ENCODE assay signal across 28 cellular contexts in genomic region chrX:135494453-135494852, GRCh38. TPM values are rescaled to one million over a fixed set of nuclear protein-coding genes. Genes with fewer than 3 reads are reported as not detected.
DNase-seq lines count a peak whose midpoint lies in the region; ATAC-seq, FAIRE-seq and TF ChIP-seq lines count a peak whose summit lies in the region.
"Had no signal": no experiment of that assay in that cellular context is flagged by ENCODE, and none has a peak within 500 bp of the region (broad histone marks: within the 10 kb centered on the region; RNA-seq: fewer than 3 reads in every experiment).

No MANE protein-coding gene starts in this region.

- peaks cover 15% of the 10 kb centered on the region for H3K4me1 Mint-ChIP-seq in activated T-cell treated with anti-CD3 and anti-CD28 coated beads, Interleukin-2, amount 50 U/mL, for 72 hours (ENCODE audit: low read depth)
- no peaks in the 10 kb centered on the region for H3K4me1 Mint-ChIP-seq in astrocyte (ENCODE audit: low read depth, unreplicated experiment)
- H3K4me1 Mint-ChIP-seq: CD14-positive monocyte; CD4-positive, CD25-positive, alpha-beta regulatory T cell had no signal

- H3K27me3 Mint-ChIP-seq in activated T-cell treated with anti-CD3 and anti-CD28 coated beads, Interleukin-2, amount 50 U/mL, for 72 hours (ENCODE audit: low read depth): peaks cover 29% of the 10 kb centered on the region
- H3K27me3 Mint-ChIP-seq in astrocyte (ENCODE audit: low read depth, unreplicated experiment): peaks cover 6% of the 10 kb centered on the region

- FAIRE-seq in GM19239 (lab: Jason Lieb, UNC) (peak; percentile 48), astrocyte (lab: Jason Lieb, UNC) (peak; percentile 88)
- FAIRE-seq: A204.1, GM12878, GM12892 had no signal

- H3K9me3 Mint-ChIP-seq in activated T-cell treated with anti-CD3 and anti-CD28 coated beads, Interleukin-2, amount 50 U/mL, for 72 hours: no peaks in the 10 kb centered on the region
- H3K9me3 Mint-ChIP-seq in astrocyte (ENCODE audit: unreplicated experiment): peaks cover 1% of the 10 kb centered on the region
- H3K9me3 Mint-ChIP-seq: CD4-positive, alpha-beta memory T cell; CD8-positive, alpha-beta memory T cell had no signal

- H2AFZ ChIP-seq in astrocyte (ENCODE audit: low read depth, low read length): no peak overlapping the region

- TF ChIP-seq CTCF in astrocyte (IDR thresholded peaks at IDR 0.05; ENCODE audit: insufficient read depth, low read depth, low read length): no peak

- intact Hi-C loops in left colon (cut with DNase I, micrococcal nuclease): no loop called here

- H3K4me2 ChIP-seq in astrocyte (ENCODE audit: low read length): no peak overlapping the region
- H3K4me2 ChIP-seq: BLaER1 had no signal

- peak overlapping the region in 1 of 2 donors; percentile 6 for H3K4me3 Mint-ChIP-seq in activated T-cell treated with anti-CD3 and anti-CD28 coated beads, Interleukin-2, amount 50 U/mL, for 72 hours
- no peak overlapping the region for H3K4me3 Mint-ChIP-seq in astrocyte (ENCODE audit: unreplicated experiment)
- H3K4me3 Mint-ChIP-seq: CD14-positive monocyte; CD4-positive, alpha-beta memory T cell; CD4-positive, CD25-positive, alpha-beta regulatory T cell; CD8-positive, alpha-beta memory T cell had no signal

- H3K79me2 ChIP-seq in astrocyte (ENCODE audit: insufficient read depth, low read length): no peaks in the 10 kb centered on the region

- H3K9me3 ChIP-seq in astrocyte (ENCODE audit: insufficient read depth, low read depth, low read length): no peaks in the 10 kb centered on the region
- H3K9me3 ChIP-seq: BE2C, BLaER1 had no signal

- no peak for DNase-seq in activated T-cell treated with anti-CD3 and anti-CD28 coated beads, Interleukin-2, amount 50 U/mL, for 72 hours
- DNase-seq in activated T-cell treated with anti-CD3 and anti-CD28 coated beads, Interleukin-2, amount 50 U/mL, for 48 hours: no peak
- DNase-seq in GM19239 (ENCODE audit: insufficient read length, low spot score) (no peak), astrocyte (ENCODE audit: low read depth) (no peak), left colon (no peak), NCI-H1930 (lab: John Stamatoyannopoulos, UW) (no peak), MV-4-11 (lab: John Stamatoyannopoulos, UW) (no peak)
- DNase-seq: 8988T; ACHN; BE2C; C1 segment of cervical spinal cord; CD4-positive, alpha-beta memory T cell; CD4-positive, CD25-positive, alpha-beta regulatory T cell; CD8-positive, alpha-beta memory T cell; COR-L47; DMS 273 treated with DMSO at 0.1 percent for 48 hours; DMS153; DMS53; DMS79; DND-41; EL; GDM1 had no signal

- H3K4me3 ChIP-seq in astrocyte (ENCODE audit: insufficient read depth, low read depth, low read length): no peak overlapping the region
- H3K4me3 ChIP-seq: BLaER1, GM12878 had no signal

- no peak overlapping the region for H3K27ac ChIP-seq in astrocyte (ENCODE audit: low read depth, low read length)
- H3K27ac ChIP-seq: BLaER1 had no signal

- H3K9ac ChIP-seq in astrocyte (ENCODE audit: low read length): no peak overlapping the region
- H3K9ac ChIP-seq: BLaER1 had no signal

- H3K4me1 ChIP-seq in astrocyte (ENCODE audit: insufficient read depth, low read length): no peaks in the 10 kb centered on the region
- H3K4me1 ChIP-seq: BE2C, BLaER1 had no signal

- H3K27me3 ChIP-seq in astrocyte (ENCODE audit: insufficient read depth, low read length): no peaks in the 10 kb centered on the region
- H3K27me3 ChIP-seq: BE2C had no signal

- ATAC-seq in activated T-cell treated with anti-CD3 and anti-CD28 coated beads, Interleukin-2, amount 50 U/mL, for 72 hours (replicated peaks in 1 of 2): peak; percentile 49 to 80
- peak; percentile 23 for ATAC-seq in left colon
- ATAC-seq in GM19467 (IDR thresholded peaks at IDR 0.05; ENCODE audit: unreplicated experiment): no peak
- ATAC-seq: GM12878 had no signal

- no peaks in the 10 kb centered on the region for H3K36me3 Mint-ChIP-seq in activated T-cell treated with anti-CD3 and anti-CD28 coated beads, Interleukin-2, amount 50 U/mL, for 72 hours (ENCODE audit: insufficient read depth in 2 of 2)
- H3K36me3 Mint-ChIP-seq in astrocyte (ENCODE audit: low read depth, unreplicated experiment): no peaks in the 10 kb centered on the region
- H3K36me3 Mint-ChIP-seq: CD14-positive monocyte; CD4-positive, alpha-beta memory T cell; CD4-positive, CD25-positive, alpha-beta regulatory T cell; CD8-positive, alpha-beta memory T cell had no signal

- H4K20me1 ChIP-seq in astrocyte (ENCODE audit: insufficient read depth, low read length): no peaks in the 10 kb centered on the region
- H4K20me1 ChIP-seq: BLaER1 had no signal

- H3K27ac Mint-ChIP-seq in activated T-cell treated with anti-CD3 and anti-CD28 coated beads, Interleukin-2, amount 50 U/mL, for 72 hours: no peak overlapping the region
- H3K27ac Mint-ChIP-seq in astrocyte (ENCODE audit: unreplicated experiment): no peak overlapping the region
- H3K27ac Mint-ChIP-seq: CD14-positive monocyte; CD4-positive, CD25-positive, alpha-beta regulatory T cell; CD8-positive, alpha-beta memory T cell had no signal

- no peaks in the 10 kb centered on the region for H3K36me3 ChIP-seq in astrocyte (ENCODE audit: insufficient read depth, low read length)
- H3K36me3 ChIP-seq: BE2C, BLaER1 had no signal

RNA-seq across cellular contexts. Expression of gene INTS6L, which starts 26.0 kb away (rescaled TPM):
- total RNA-seq in activated T-cell treated with anti-CD3 and anti-CD28 coated beads, Interleukin-2, amount 50 U/mL, for 72 hours: 10 to 100 TPM; 28.6 to 41.3 TPM
- 7.5 and 8.7 TPM in 2 replicates for total RNA-seq in astrocyte
- 10 to 100 TPM; 14.9 to 19.8 TPM for total RNA-seq in left colon
